Comparison of ENCODE assay signal across 14 cellular contexts in the genomic region with DNA sequence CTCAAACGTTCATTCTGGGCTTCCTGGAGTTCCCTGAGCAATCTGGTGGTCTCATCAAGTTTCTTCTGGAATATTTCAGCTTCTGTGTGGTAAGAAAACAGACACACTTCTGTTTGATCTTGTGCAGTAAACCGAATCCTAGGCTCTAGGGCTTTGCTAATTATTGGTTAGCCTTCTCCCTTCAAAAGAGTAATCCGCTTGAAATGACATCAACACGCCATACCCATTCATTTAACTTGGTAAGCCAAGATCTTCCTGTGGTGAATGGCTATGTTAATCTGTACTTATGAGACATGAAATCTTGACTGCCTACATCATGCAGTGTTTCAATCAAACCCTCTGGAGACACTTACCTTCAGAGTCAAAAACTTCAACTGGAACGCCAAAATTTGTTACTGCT.
"Had no signal": no experiment of that assay in that cellular context is flagged by ENCODE, and none has a peak within 500 bp of the region (broad histone marks: within the 10 kb centered on the region; RNA-seq: fewer than 3 reads in every experiment).

No MANE protein-coding gene starts in this region.

- H3K27me3 Mint-ChIP-seq: activated naive CD8-positive, alpha-beta T cell treated with anti-CD3 and anti-CD28 coated beads, Interleukin-2, amount 10 ng/mL, durations not matched to agents 7 days and 5 days; type B pancreatic cell had no signal

- H3K4me3 ChIP-seq: body of pancreas, testis had no signal

- H3K27me3 ChIP-seq: body of pancreas, testis had no signal

- H3K27ac Mint-ChIP-seq: activated naive CD8-positive, alpha-beta T cell treated with anti-CD3 and anti-CD28 coated beads, Interleukin-2, amount 10 ng/mL, durations not matched to agents 7 days and 5 days; nephron; stimulated activated effector memory CD8-positive, alpha-beta T cell treated with anti-CD3 and anti-CD28 coated beads, Interleukin-12 subunit alpha, Interleukin-12 subunit beta, amount 100 ng/mL, for 72 hours; type B pancreatic cell had no signal

- H3K9ac ChIP-seq: parathyroid adenoma had no signal

- H3K79me2 ChIP-seq: parathyroid adenoma had no signal

- H2AFZ ChIP-seq: parathyroid adenoma had no signal

- DNase-seq: activated gamma-delta T cell; activated naive CD8-positive, alpha-beta T cell treated with anti-CD3 and anti-CD28 coated beads, Interleukin-2, amount 10 ng/mL, durations not matched to agents 7 days and 5 days; body of pancreas; dermis blood vessel endothelial cell; foreskin fibroblast; left cardiac atrium; mesenchymal stem cell; stimulated activated CD4-positive, alpha-beta T cell treated with anti-CD3 and anti-CD28 coated beads, Interleukin-4, amount 100 ng/mL, for 24 hours; testis had no signal

- H3K4me1 ChIP-seq: body of pancreas, parathyroid adenoma had no signal

- H3K4me3 Mint-ChIP-seq: activated naive CD8-positive, alpha-beta T cell treated with anti-CD3 and anti-CD28 coated beads, Interleukin-2, amount 10 ng/mL, durations not matched to agents 7 days and 5 days; nephron; stimulated activated effector memory CD8-positive, alpha-beta T cell treated with anti-CD3 and anti-CD28 coated beads, Interleukin-12 subunit alpha, Interleukin-12 subunit beta, amount 100 ng/mL, for 72 hours; type B pancreatic cell had no signal

- H3K27ac ChIP-seq: body of pancreas, epithelial cell of prostate, parathyroid adenoma, testis had no signal

- H3K9me3 Mint-ChIP-seq: activated naive CD8-positive, alpha-beta T cell treated with anti-CD3 and anti-CD28 coated beads, Interleukin-2, amount 10 ng/mL, durations not matched to agents 7 days and 5 days; nephron; stimulated activated effector memory CD8-positive, alpha-beta T cell treated with anti-CD3 and anti-CD28 coated beads, Interleukin-12 subunit alpha, Interleukin-12 subunit beta, amount 100 ng/mL, for 72 hours; type B pancreatic cell had no signal

- H3K9me3 ChIP-seq: body of pancreas, testis had no signal
